Comparison of ENCODE assay signal across 17 cellular contexts in genomic region chr9:3243676-3244075, GRCh38.
"Had no signal": no experiment of that assay in that cellular context is flagged by ENCODE, and none has a peak within 500 bp of the region (broad histone marks: within the 10 kb centered on the region; RNA-seq: fewer than 3 reads in every experiment).

No MANE protein-coding gene starts in this region.

- H3K9me3 Mint-ChIP-seq: activated CD4-positive, alpha-beta memory T cell treated with anti-CD3 and anti-CD28 coated beads for 36 hours; activated T-cell treated with anti-CD3 and anti-CD28 coated beads, Interleukin-2, amount 50 U/mL, for 24 hours; brain; central memory CD8-positive, alpha-beta T cell; naive B cell; neural progenitor cell had no signal

- H3K4me3 Mint-ChIP-seq: activated CD4-positive, alpha-beta memory T cell treated with anti-CD3 and anti-CD28 coated beads for 36 hours; activated CD4-positive, alpha-beta T cell treated with anti-CD3 and anti-CD28 coated beads for 36 hours; activated T-cell treated with anti-CD3 and anti-CD28 coated beads, Interleukin-2, amount 50 U/mL, for 24 hours; brain; central memory CD8-positive, alpha-beta T cell; naive B cell; neural progenitor cell had no signal

- DNase-seq: activated CD4-positive, alpha-beta memory T cell treated with anti-CD3 and anti-CD28 coated beads for 36 hours; activated CD4-positive, alpha-beta T cell treated with anti-CD3 and anti-CD28 coated beads for 36 hours; activated effector memory CD4-positive, alpha-beta T cell treated with Interleukin-2 at 50 U/mL for 16 hours; activated naive CD4-positive, alpha-beta T cell treated with anti-CD3 and anti-CD28 coated beads, Interleukin-2, amount 50 U/mL, for 16 hours; activated T-cell treated with anti-CD3 and anti-CD28 coated beads, Interleukin-2, amount 50 U/mL, for 24 hours; amniotic stem cell; cortex of kidney; effector CD4-positive, alpha-beta T cell; esophagus squamous epithelium; islet precursor cell; mammary epithelial cell; naive B cell; stimulated activated CD4-positive, alpha-beta T cell treated with anti-CD3 and anti-CD28 coated beads, Interleukin-1b, Interleukin-23, amount 100 ng/mL, for 48 hours; WERI-Rb-1 had no signal

- ATAC-seq: activated CD4-positive, alpha-beta T cell treated with anti-CD3 and anti-CD28 coated beads for 36 hours had no signal

- H3K27me3 Mint-ChIP-seq: activated CD4-positive, alpha-beta memory T cell treated with anti-CD3 and anti-CD28 coated beads for 36 hours; activated CD4-positive, alpha-beta T cell treated with anti-CD3 and anti-CD28 coated beads for 36 hours; activated T-cell treated with anti-CD3 and anti-CD28 coated beads, Interleukin-2, amount 50 U/mL, for 24 hours; brain; central memory CD8-positive, alpha-beta T cell; naive B cell had no signal

- H3K27ac Mint-ChIP-seq: activated CD4-positive, alpha-beta memory T cell treated with anti-CD3 and anti-CD28 coated beads for 36 hours; activated CD4-positive, alpha-beta T cell treated with anti-CD3 and anti-CD28 coated beads for 36 hours; neural progenitor cell had no signal
